ENCODE assay signal across 28 cellular contexts in genomic region chr10:5303504-5303903, GRCh38.
"Had no signal": no experiment of that assay in that cellular context is flagged by ENCODE, and none has a peak within 500 bp of the region (broad histone marks: within the 10 kb centered on the region; RNA-seq: fewer than 3 reads in every experiment).

No MANE protein-coding gene starts in this region.

- H3K4me1 ChIP-seq: colonic mucosa, foreskin keratinocyte, gastrocnemius medialis, gastroesophageal sphincter had no signal

- H3K27ac ChIP-seq: colonic mucosa, coronary artery, dorsolateral prefrontal cortex, epithelial cell of prostate, esophagus muscularis mucosa, esophagus squamous epithelium, foreskin keratinocyte, gastrocnemius medialis, gastroesophageal sphincter, heart left ventricle, heart right ventricle had no signal

- FAIRE-seq: colon, endometrium, endothelial cell of umbilical vein, frontal cortex had no signal

- H3K9me3 ChIP-seq: colonic mucosa, gastrocnemius medialis had no signal

- H3K27me3 ChIP-seq: colonic mucosa, esophagus muscularis mucosa, esophagus squamous epithelium, foreskin keratinocyte, gastrocnemius medialis, gastroesophageal sphincter, heart left ventricle had no signal

- DNase-seq: colonic mucosa; cortex of kidney; dermis blood vessel endothelial cell; dorsolateral prefrontal cortex; effector CD4-positive, alpha-beta T cell; effector CD8-positive, alpha-beta T cell; effector memory CD4-positive, alpha-beta T cell; effector memory CD8-positive, alpha-beta T cell; endodermal cell; erythroblast; esophagus squamous epithelium; foreskin fibroblast; foreskin keratinocyte; foreskin melanocyte; gastrocnemius medialis; glutamatergic neuron; head of caudate nucleus; heart left ventricle; heart right ventricle had no signal

- H3K36me3 ChIP-seq: colonic mucosa, esophagus muscularis mucosa, esophagus squamous epithelium, gastrocnemius medialis, gastroesophageal sphincter, heart left ventricle, heart right ventricle had no signal

- ATAC-seq: effector memory CD8-positive, alpha-beta T cell; esophagus mucosa; foreskin keratinocyte; gastrocnemius medialis; gastroesophageal sphincter; heart left ventricle; heart right ventricle had no signal

- H3K4me3 ChIP-seq: colonic mucosa, coronary artery, dorsolateral prefrontal cortex, esophagus muscularis mucosa, esophagus squamous epithelium, gastrocnemius medialis, gastroesophageal sphincter, heart left ventricle, heart right ventricle had no signal
